ENCODE assay signal across 8 cellular contexts in the genomic region with DNA sequence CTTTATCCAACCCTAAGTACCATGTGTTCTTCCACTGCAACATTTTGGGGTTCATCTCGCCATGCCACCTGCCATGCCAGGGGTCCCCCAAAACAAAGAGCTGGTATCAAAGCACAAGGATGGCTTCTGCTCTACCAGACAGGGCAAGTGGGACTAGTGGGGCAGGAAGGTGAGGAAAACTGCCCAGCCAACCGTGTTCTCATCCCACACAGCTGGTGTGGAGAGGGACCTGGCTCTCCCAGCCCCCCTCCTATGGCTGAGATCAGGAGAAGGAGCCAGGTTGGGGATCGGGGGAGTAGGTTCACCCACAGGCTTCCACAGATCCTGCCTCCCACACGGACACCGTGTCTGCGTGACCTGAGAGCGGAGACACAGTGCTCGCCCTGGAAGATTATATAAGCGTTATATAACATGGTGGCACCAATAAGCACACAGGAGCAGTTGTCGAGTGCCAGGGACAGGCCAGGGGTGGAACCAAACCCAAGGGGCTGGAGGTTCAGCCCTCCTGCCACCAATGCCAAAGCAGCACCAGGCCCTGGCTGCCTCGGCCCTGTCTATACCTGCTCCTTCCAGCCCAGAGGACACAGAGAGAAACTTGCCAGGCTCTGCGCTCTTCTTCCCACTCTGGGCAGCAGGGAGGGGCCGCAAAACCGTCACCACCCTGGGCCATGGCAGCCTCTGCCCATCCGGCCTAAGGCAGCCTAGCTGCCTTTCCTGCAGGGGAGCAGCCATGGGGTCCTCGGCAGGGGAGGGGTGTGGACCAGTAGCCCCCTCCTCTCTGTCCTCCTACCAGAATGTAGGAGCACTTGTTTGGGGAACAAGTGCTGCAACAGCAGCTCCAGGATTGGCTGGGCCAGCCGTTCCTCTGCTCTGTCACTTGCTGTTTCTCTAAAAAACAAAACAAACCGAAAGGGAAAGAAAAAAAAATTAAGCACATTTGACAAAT. TPM values are rescaled to one million over a fixed set of nuclear protein-coding genes. Genes with fewer than 3 reads are reported as not detected.
A peak's percentile ranks its signal among the peaks of the same experiment; 100 is the strongest.
DNase-seq lines count a peak whose midpoint lies in the region; ATAC-seq and TF ChIP-seq lines count a peak whose summit lies in the region.

No MANE protein-coding gene starts in this region.

- H3K4me1 ChIP-seq in neuron (ENCODE audit: insufficient read depth, low read length), result peaks cover 18% of the 10 kb centered on the region

- no peak overlapping the region for H2AFZ ChIP-seq in neuron (ENCODE audit: low read depth, low read length)

- CTCF ChIA-PET in activated CD8-positive, alpha-beta memory T cell treated with anti-CD3 and anti-CD28 coated beads, Interleukin-2, amount 10 ng/mL, durations not matched to agents 7 days and 5 days (lab: Charles Lee), result interaction anchor here (1.1 to 17.5 kb wide), 12 partner anchors 8 to 96 kb away, joined by 3 to 414 read pairs (median 14); no protein-coding TSS in a partner anchor

- H3K9me3 Mint-ChIP-seq in activated CD8-positive, alpha-beta memory T cell treated with anti-CD3 and anti-CD28 coated beads, Interleukin-2, amount 10 ng/mL, durations not matched to agents 7 days and 5 days (ENCODE audit: low read depth), result no peaks in the 10 kb centered on the region

- no peaks in the 10 kb centered on the region for H3K27me3 Mint-ChIP-seq in activated CD8-positive, alpha-beta memory T cell treated with anti-CD3 and anti-CD28 coated beads, Interleukin-2, amount 10 ng/mL, durations not matched to agents 7 days and 5 days

- H3K4me3 Mint-ChIP-seq in activated CD8-positive, alpha-beta memory T cell treated with anti-CD3 and anti-CD28 coated beads, Interleukin-2, amount 10 ng/mL, durations not matched to agents 7 days and 5 days, result peak overlapping the region; percentile 93

- no peaks in the 10 kb centered on the region for H3K9me3 ChIP-seq in neuron (ENCODE audit: low read length)

- peak; percentile 34 for ATAC-seq in activated CD8-positive, alpha-beta memory T cell treated with anti-CD3 and anti-CD28 coated beads, Interleukin-2, amount 10 ng/mL, durations not matched to agents 7 days and 5 days
- ATAC-seq in GM21576 (IDR thresholded peaks at IDR 0.05; ENCODE audit: unreplicated experiment) (no peak), HG02970 (IDR thresholded peaks at IDR 0.05; ENCODE audit: low FRiP score, unreplicated experiment) (no peak), omental fat pad (ENCODE audit: low FRiP score) (no peak)

- peak overlapping the region; percentile 90 for H3K27ac Mint-ChIP-seq in activated CD8-positive, alpha-beta memory T cell treated with anti-CD3 and anti-CD28 coated beads, Interleukin-2, amount 10 ng/mL, durations not matched to agents 7 days and 5 days

- no peak for TF ChIP-seq CTCF in GM12864 (IDR thresholded peaks at IDR 0.05; ENCODE audit: low read depth, low read length, missing control alignments)
- no peak for TF ChIP-seq CTCF in omental fat pad (IDR thresholded peaks at IDR 0.05)

- H3K4me3 ChIP-seq in GM12864 (ENCODE audit: low read depth, low read length) (peak overlapping the region; percentile 80), neuron (ENCODE audit: low read length) (peak overlapping the region; percentile 93)

- DNase-seq in GM12864 (ENCODE audit: low read depth) (no peak), fibroblast of gingiva (ENCODE audit: low read depth) (peak; percentile 25), omental fat pad (ENCODE audit: low spot score) (no peak), NCI-H82 (lab: John Stamatoyannopoulos, UW) (no peak)
- DNase-seq in activated CD8-positive, alpha-beta memory T cell treated with anti-CD3 and anti-CD28 coated beads, Interleukin-2, amount 10 ng/mL, durations not matched to agents 7 days and 5 days, result peak; percentile 55

- H3K36me3 ChIP-seq in neuron (ENCODE audit: insufficient read depth, low read length), result peaks cover 48% of the 10 kb centered on the region

- peaks cover 13% of the 10 kb centered on the region for H3K27me3 ChIP-seq in neuron (ENCODE audit: insufficient read depth, low read length)

- H3K4me1 Mint-ChIP-seq in activated CD8-positive, alpha-beta memory T cell treated with anti-CD3 and anti-CD28 coated beads, Interleukin-2, amount 10 ng/mL, durations not matched to agents 7 days and 5 days, result peaks cover 80% of the 10 kb centered on the region

- H3K36me3 Mint-ChIP-seq in activated CD8-positive, alpha-beta memory T cell treated with anti-CD3 and anti-CD28 coated beads, Interleukin-2, amount 10 ng/mL, durations not matched to agents 7 days and 5 days, result peaks cover 45% of the 10 kb centered on the region

RNA-seq across cellular contexts. Expression of gene CD34, which starts 43.5 kb away (rescaled TPM):
- under 1 TPM; 0.02 to 0.06 TPM for total RNA-seq in activated CD8-positive, alpha-beta memory T cell treated with anti-CD3 and anti-CD28 coated beads, Interleukin-2, amount 10 ng/mL, durations not matched to agents 7 days and 5 days
- total RNA-seq in omental fat pad, result 100 to 1,000 TPM in 1 of 4 donors, 10 to 100 TPM in 3; 52.6 to 123 (median 76.9) TPM

Comparison
In these comparisons a context has a peak if more than half of its experiments do, and no peak if none do; other contexts are left out.
1. DNase-seq: peak in activated CD8-positive, alpha-beta memory T cell treated with anti-CD3 and anti-CD28 coated beads, Interleukin-2, amount 10 ng/mL, durations not matched to agents 7 days and 5 days (single experiment) and fibroblast of gingiva (single experiment); none in GM12864 (single experiment), omental fat pad (single experiment) and NCI-H82 (single experiment).
2. RNA of gene CD34, which starts 43.5 kb away (total RNA-seq): 52.6 to 123 TPM in omental fat pad; 0.02 to 0.06 TPM in activated CD8-positive, alpha-beta memory T cell treated with anti-CD3 and anti-CD28 coated beads, Interleukin-2, amount 10 ng/mL, durations not matched to agents 7 days and 5 days; every median in the first group is over 10 times any median in the second.